In genomic region chr7:17359610-17360009, GRCh38 we compare ENCODE assay signal across 27 cellular contexts.
A peak's percentile ranks its signal among the peaks of the same experiment; 100 is the strongest.
DNase-seq lines count a peak whose midpoint lies in the region; ATAC-seq and TF ChIP-seq lines count a peak whose summit lies in the region.
"Had no signal": no experiment of that assay in that cellular context is flagged by ENCODE, and none has a peak within 500 bp of the region (broad histone marks: within the 10 kb centered on the region; RNA-seq: fewer than 3 reads in every experiment).

No MANE protein-coding gene starts in this region.

- H3K27me3 Mint-ChIP-seq in chondrocyte (ENCODE audit: low read depth) (no peaks in the 10 kb centered on the region), WTC11 (ENCODE audit: low read depth) (no peaks in the 10 kb centered on the region; the same call in none of the 2 replicates)
- H3K27me3 Mint-ChIP-seq: CD4-positive, alpha-beta memory T cell had no signal

- POLR2A ChIA-PET in WTC11 (lab: Charles Lee) = no interaction called here

- CTCF ChIA-PET in WTC11 (lab: Charles Lee) = no interaction called here

- H2BK5ac ChIP-seq in mesenchymal stem cell (ENCODE audit: low read depth, low read length, poor library complexity, severe bottlenecking) (no peak overlapping the region), neuronal stem cell (ENCODE audit: low read length) (no peak overlapping the region), trophoblast cell (ENCODE audit: low read depth, low read length, poor library complexity) (no peak overlapping the region)

- no peak for ATAC-seq in WTC11
- ATAC-seq: GM12878 had no signal

- no peak overlapping the region for H3K4me2 ChIP-seq in mesenchymal stem cell (ENCODE audit: low read length, poor library complexity, severe bottlenecking)
- no peak overlapping the region for H3K4me2 ChIP-seq in neuronal stem cell (ENCODE audit: insufficient read depth, low read length, poor library complexity, severe bottlenecking)
- H3K4me2 ChIP-seq in trophoblast cell (ENCODE audit: low read length) = no peak overlapping the region
- H3K4me2 ChIP-seq: BLaER1 had no signal

- TF ChIP-seq CTCF in chondrocyte (IDR thresholded peaks at IDR 0.05) (no peak), WTC11 (IDR thresholded peaks at IDR 0.05) (no peak)

- H3K36me3 Mint-ChIP-seq in chondrocyte (ENCODE audit: low read depth) (peaks cover 15% of the 10 kb centered on the region), WTC11 (peaks cover 25% of the 10 kb centered on the region)

- H3K79me1 ChIP-seq in mesenchymal stem cell (replicated peaks; ENCODE audit: low read length, poor library complexity, severe bottlenecking) (no peaks in the 10 kb centered on the region), neuronal stem cell (ENCODE audit: low read depth, low read length) (no peaks in the 10 kb centered on the region), trophoblast cell (ENCODE audit: low read length) (no peaks in the 10 kb centered on the region)

- no peaks in the 10 kb centered on the region for H3K9me3 ChIP-seq in mesenchymal stem cell (ENCODE audit: control insufficient read depth, low read length)
- peaks cover 0 to 1% of the 10 kb centered on the region in 2 donors for H3K9me3 ChIP-seq in neuronal stem cell (replicated peaks in 1 of 2; ENCODE audit: control insufficient read depth in 2 of 2, insufficient read depth in 1 of 2, low read depth in 1 of 2, low read length in 2 of 2)
- peaks cover 4% of the 10 kb centered on the region for H3K9me3 ChIP-seq in trophoblast cell (ENCODE audit: insufficient read depth, low read depth, low read length)
- H3K9me3 ChIP-seq: BE2C, Caco-2 had no signal

- H3K79me2 ChIP-seq in trophoblast cell (ENCODE audit: control insufficient read depth, insufficient read depth, low read length, poor library complexity) = no peaks in the 10 kb centered on the region

- H4K91ac ChIP-seq in mesenchymal stem cell (ENCODE audit: low read length) = no peak overlapping the region
- H4K91ac ChIP-seq in neuronal stem cell (ENCODE audit: low read depth, low read length, poor library complexity) = no peak overlapping the region
- H4K91ac ChIP-seq in trophoblast cell (ENCODE audit: low read depth, low read length) = no peak overlapping the region

- H2BK15ac ChIP-seq in mesenchymal stem cell (ENCODE audit: low read depth, poor library complexity, severe bottlenecking) (no peak overlapping the region), neuronal stem cell (ENCODE audit: low read length) (no peak overlapping the region)

- H2BK12ac ChIP-seq in mesenchymal stem cell (ENCODE audit: low read length in 2 of 2) (no peak overlapping the region), neuronal stem cell (ENCODE audit: low read length) (no peak overlapping the region), trophoblast cell (ENCODE audit: low read length) (no peak overlapping the region)

- H3K9me3 Mint-ChIP-seq in chondrocyte (ENCODE audit: low read depth) (peaks cover 6% of the 10 kb centered on the region), WTC11 (peaks cover 48% of the 10 kb centered on the region)

- peaks cover 0 to 4% of the 10 kb centered on the region in 2 experiments for H3K36me3 ChIP-seq in mesenchymal stem cell (ENCODE audit: control insufficient read depth in 1 of 2, insufficient read depth in 2 of 2, low read depth in 1 of 2, low read length in 2 of 2)
- H3K36me3 ChIP-seq in neuronal stem cell (replicated peaks in 1 of 2; ENCODE audit: control insufficient read depth in 2 of 2, insufficient read depth in 2 of 2, low read length in 2 of 2) = peaks cover 0 to 1% of the 10 kb centered on the region in 2 donors
- H3K36me3 ChIP-seq in trophoblast cell (ENCODE audit: control insufficient read depth in 1 of 2, insufficient read depth in 2 of 2, low read length in 2 of 2) = no peaks in the 10 kb centered on the region
- H3K36me3 ChIP-seq: BE2C, BLaER1 had no signal

- H2AK5ac ChIP-seq in mesenchymal stem cell (ENCODE audit: low read length, severe bottlenecking) (no peak overlapping the region), neuronal stem cell (ENCODE audit: low read depth, low read length) (no peak overlapping the region), trophoblast cell (ENCODE audit: low read length) (no peak overlapping the region)

- H3K27ac ChIP-seq in mesenchymal stem cell (ENCODE audit: low read length, poor library complexity, severe bottlenecking) (no peak overlapping the region), neuronal stem cell (replicated peaks; ENCODE audit: low read length) (no peak overlapping the region), trophoblast cell (ENCODE audit: low read depth, low read length) (no peak overlapping the region)
- H3K27ac ChIP-seq: BLaER1 had no signal

- H3K23ac ChIP-seq in mesenchymal stem cell (ENCODE audit: low read length in 2 of 2) (no peak overlapping the region), neuronal stem cell (ENCODE audit: low read depth, low read length, poor library complexity) (peak overlapping the region; percentile 17), trophoblast cell (ENCODE audit: low read length) (no peak overlapping the region)

- H3K4me1 Mint-ChIP-seq in chondrocyte (ENCODE audit: low read depth) (peaks cover 21% of the 10 kb centered on the region), WTC11 (peaks cover 3% of the 10 kb centered on the region; the same call in 1 of the 2 replicates)
- H3K4me1 Mint-ChIP-seq: CD14-positive monocyte had no signal

- H3K27ac Mint-ChIP-seq in chondrocyte (ENCODE audit: unreplicated experiment) (peak overlapping the region; percentile 30), WTC11 (no peak overlapping the region)
- H3K27ac Mint-ChIP-seq: CD14-positive monocyte; CD4-positive, alpha-beta memory T cell; CD4-positive, CD25-positive, alpha-beta regulatory T cell; CD8-positive, alpha-beta memory T cell had no signal

- 93% methylated on average over 6 of the region's 6 CpGs for WGBS in mesenchymal stem cell
- no CpG with 5 or more reads among the region's 6 CpGs for WGBS in neuronal stem cell (ENCODE audit: extremely low coverage in 2 of 2, insufficient read length in 2 of 2, insufficient replicate concordance in 1 of 2), 2 donors
- no CpG with 5 or more reads among the region's 6 CpGs for WGBS in trophoblast cell (ENCODE audit: extremely low coverage, insufficient coverage, insufficient read length)

- no peak overlapping the region for H2BK120ac ChIP-seq in mesenchymal stem cell (ENCODE audit: low read depth, low read length)
- H2BK120ac ChIP-seq in neuronal stem cell (ENCODE audit: low read depth, low read length) = no peak overlapping the region
- no peak overlapping the region for H2BK120ac ChIP-seq in trophoblast cell (ENCODE audit: insufficient read depth, low read length, poor library complexity)

- H3K14ac ChIP-seq in mesenchymal stem cell (ENCODE audit: low read length in 2 of 2) (peak overlapping the region in 1 of 2 experiments; percentile 64), neuronal stem cell (ENCODE audit: low read length) (no peak overlapping the region), trophoblast cell (ENCODE audit: low read length) (no peak overlapping the region)

- no peak overlapping the region for H3K4me3 ChIP-seq in mesenchymal stem cell (ENCODE audit: insufficient read depth in 1 of 2, low read depth in 1 of 2, low read length in 2 of 2)
- H3K4me3 ChIP-seq in neuronal stem cell (ENCODE audit: low read length in 2 of 2) = peak overlapping the region in 1 of 2 donors; percentile 11
- H3K4me3 ChIP-seq in trophoblast cell (ENCODE audit: low read depth, low read length) = peak overlapping the region; percentile 37
- H3K4me3 ChIP-seq: BLaER1, GM12878 had no signal

- no peak overlapping the region for H4K12ac ChIP-seq in trophoblast cell (ENCODE audit: low read depth, low read length)

- DNase-seq in chondrocyte (ENCODE audit: low spot score) (no peak), mesenchymal stem cell (no peak), neuronal stem cell (ENCODE audit: low spot score) (no peak), trophoblast cell (no peak), WTC11 (ENCODE audit: low spot score) (no peak), ureter (ENCODE audit: low spot score) (no peak), DMS 273 (lab: John Stamatoyannopoulos, UW; ENCODE audit: unreplicated experiment) (no peak)
- no peak for DNase-seq in activated CD4-positive, alpha-beta T cell treated with anti-CD3 and anti-CD28 coated beads for 1 hour
- DNase-seq: 8988T; ACHN; BE2C; C1 segment of cervical spinal cord; Caco-2; Calu3; CD4-positive, alpha-beta memory T cell; CD4-positive, CD25-positive, alpha-beta regulatory T cell; CD8-positive, alpha-beta memory T cell; DMS 273 treated with DMSO at 0.1 percent for 48 hours; DMS153; DMS53; DMS79; DND-41; EL; GDM1 had no signal

- no peaks in the 10 kb centered on the region for H3K27me3 ChIP-seq in mesenchymal stem cell (ENCODE audit: control insufficient read depth in 1 of 2, insufficient read depth in 1 of 2, low read length in 2 of 2)
- no peaks in the 10 kb centered on the region for H3K27me3 ChIP-seq in neuronal stem cell (ENCODE audit: control insufficient read depth in 3 of 3, insufficient read depth in 3 of 3, low read depth in 1 of 3, low read length in 3 of 3)
- no peaks in the 10 kb centered on the region for H3K27me3 ChIP-seq in trophoblast cell (ENCODE audit: insufficient read depth, low read length)
- H3K27me3 ChIP-seq: BE2C, BLaER1 had no signal

- H4K8ac ChIP-seq in mesenchymal stem cell (ENCODE audit: low read length) = peak overlapping the region; percentile 27
- no peak overlapping the region for H4K8ac ChIP-seq in neuronal stem cell (ENCODE audit: low read depth, low read length)
- H4K8ac ChIP-seq in trophoblast cell (ENCODE audit: low read depth, low read length) = no peak overlapping the region

- H3K4me1 ChIP-seq in mesenchymal stem cell (ENCODE audit: control insufficient read depth, insufficient read depth, low read depth, low read length) (no peaks in the 10 kb centered on the region), neuronal stem cell (ENCODE audit: control insufficient read depth in 2 of 2, insufficient read depth in 1 of 2, low read depth in 1 of 2, low read length in 2 of 2) (no peaks in the 10 kb centered on the region), trophoblast cell (ENCODE audit: control insufficient read depth in 1 of 2, insufficient read depth in 2 of 2, low read length in 2 of 2) (no peaks in the 10 kb centered on the region)
- H3K4me1 ChIP-seq: BE2C, BLaER1, Caco-2 had no signal

- H3K9ac ChIP-seq in mesenchymal stem cell (ENCODE audit: low read length) = no peak overlapping the region
- H3K9ac ChIP-seq in neuronal stem cell (ENCODE audit: low read depth, low read length, poor library complexity) = no peak overlapping the region
- H3K9ac ChIP-seq in trophoblast cell (ENCODE audit: low read length) = no peak overlapping the region
- H3K9ac ChIP-seq: BLaER1 had no signal

- H3K4me3 Mint-ChIP-seq in chondrocyte (ENCODE audit: unreplicated experiment) = no peak overlapping the region
- H3K4me3 Mint-ChIP-seq in WTC11 = no peak overlapping the region
- H3K4me3 Mint-ChIP-seq: CD14-positive monocyte; CD4-positive, alpha-beta memory T cell; CD4-positive, CD25-positive, alpha-beta regulatory T cell; CD8-positive, alpha-beta memory T cell had no signal

- H2AFZ ChIP-seq in mesenchymal stem cell (ENCODE audit: low read depth, low read length) (no peak overlapping the region), neuronal stem cell (ENCODE audit: low read length) (no peak overlapping the region), trophoblast cell (ENCODE audit: insufficient read depth, low read length, poor library complexity) (no peak overlapping the region)

- peak overlapping the region in 1 of 2 experiments; percentile 51 for H3K18ac ChIP-seq in mesenchymal stem cell (ENCODE audit: low read depth in 1 of 2, low read length in 2 of 2)
- no peak overlapping the region for H3K18ac ChIP-seq in neuronal stem cell (ENCODE audit: low read length)
- H3K18ac ChIP-seq in trophoblast cell (ENCODE audit: low read length) = no peak overlapping the region

- H3K4ac ChIP-seq in mesenchymal stem cell (ENCODE audit: low read depth in 1 of 2, low read length in 2 of 2) (no peak overlapping the region), neuronal stem cell (ENCODE audit: low read length) (no peak overlapping the region), trophoblast cell (ENCODE audit: low read depth, low read length) (no peak overlapping the region)
